In genomic region chr3:49673715-49674490, GRCh38 we compare ENCODE assay signal across 8 cellular contexts. TPM values are rescaled to one million over a fixed set of nuclear protein-coding genes. Genes with fewer than 3 reads are reported as not detected.
DNase-seq lines count a peak whose midpoint lies in the region; ATAC-seq and TF ChIP-seq lines count a peak whose summit lies in the region.

Gene APEH (plus strand): TSS chr3:49674351. CDS start chr3:49674402, 51 bp downstream.

- H4K20me1 ChIP-seq in SU-DHL-6 (ENCODE audit: low read depth, low read length), result no peaks in the 10 kb centered on the region

- H2AFZ ChIP-seq in SU-DHL-6 (ENCODE audit: low read depth, low read length, severe bottlenecking), result peak within 1 kb of the TSS; percentile 23

- H3F3A ChIP-seq in SU-DHL-6 (ENCODE audit: insufficient read depth), result 0 out of 2 replicates have a peak, but pooled peaks cover 5% of the 10 kb centered on the region

- peaks cover 15% of the 10 kb centered on the region for H3K36me3 Mint-ChIP-seq in brain

- 0 out of 2 replicates have a peak, but pooled peaks cover 4% of the 10 kb centered on the region for H3K4me1 ChIP-seq in iPS-20b (ENCODE audit: insufficient read depth, low read length)
- H3K4me1 ChIP-seq in spleen, result peaks cover 10 to 57% (median 24%) of the 10 kb centered on the region in 6 donors

- TF ChIP-seq POLR2A in spleen (IDR thresholded peaks at IDR 0.05), result no peak

- ATAC-seq in GM18517 (IDR thresholded peaks at IDR 0.05; ENCODE audit: unreplicated experiment), result peak; percentile 73
- ATAC-seq in HG03025 (IDR thresholded peaks at IDR 0.05; ENCODE audit: low FRiP score, unreplicated experiment), result peak; percentile 74

- TF ChIP-seq CTCF in SU-DHL-6 (IDR thresholded peaks at IDR 0.05; ENCODE audit: insufficient read depth, low read length, poor library complexity, severe bottlenecking), result no peak
- TF ChIP-seq CTCF in brain (conservative IDR thresholded peaks at IDR 0.05), result peak in 1 of 2 experiments; percentile 8
- peak in 2 of 11 experiments; percentile 26 to 46 for TF ChIP-seq CTCF in spleen (IDR thresholded peaks at IDR 0.05 in 8 of 11, conservative IDR thresholded peaks at IDR 0.05 in 3 of 11)

- H3K9me3 ChIP-seq in SU-DHL-6 (ENCODE audit: insufficient read depth, low read length), result no peaks in the 10 kb centered on the region
- H3K9me3 ChIP-seq in iPS-20b (ENCODE audit: insufficient read depth, low read depth, low read length), result no peaks in the 10 kb centered on the region
- H3K9me3 ChIP-seq in spleen, result no peaks in the 10 kb centered on the region

- H3K79me2 ChIP-seq in SU-DHL-6 (ENCODE audit: insufficient read depth, low read length), result peaks cover 14% of the 10 kb centered on the region; the same call in 1 of the 2 replicates

- no peaks in the 10 kb centered on the region for H3K9me2 ChIP-seq in SU-DHL-6 (replicated peaks; ENCODE audit: insufficient read depth, low read length)

- H3K27me3 Mint-ChIP-seq in brain, result no peaks in the 10 kb centered on the region

- 0 to 1% (median 1%) methylated on average over 40 to 71 of the region's 71 CpGs for WGBS in spleen, 5 donors

- peak within 1 kb of the TSS; percentile 94 for H3K4me2 ChIP-seq in SU-DHL-6 (ENCODE audit: low read depth, low read length, poor library complexity, severe bottlenecking)

- no peaks in the 10 kb centered on the region for H3K9me3 Mint-ChIP-seq in brain

- peaks cover 37% of the 10 kb centered on the region for H3K4me1 Mint-ChIP-seq in brain

- intact Hi-C loops in spleen (cut with DNase I; ENCODE audit: low total_unique reads), result no loop called here

- H3K27ac Mint-ChIP-seq in brain, result peak within 1 kb of the TSS; percentile 96 to 99 (median 98)

- H3K4me3 Mint-ChIP-seq in brain, result peak within 1 kb of the TSS; percentile 90 to 96 (median 93)

- H3K36me3 ChIP-seq in SU-DHL-6 (ENCODE audit: low read length) (no peaks in the 10 kb centered on the region), iPS-20b (ENCODE audit: insufficient read depth, low read depth, low read length) (peaks cover 35% of the 10 kb centered on the region), spleen (peaks cover 0 to 36% (median 32%) of the 10 kb centered on the region in 6 donors)

- peak within 1 kb of the TSS; percentile 84 for H3K27ac ChIP-seq in SU-DHL-6 (ENCODE audit: low read depth, low read length)
- peak within 1 kb of the TSS; percentile 95 for H3K27ac ChIP-seq in iPS-20b (ENCODE audit: low read length)
- peak within 1 kb of the TSS; percentile 93 to 98 (median 94) for H3K27ac ChIP-seq in spleen

- H3K9ac ChIP-seq in SU-DHL-6 (ENCODE audit: low read length) (peak within 1 kb of the TSS; percentile 98), iPS-20b (ENCODE audit: low read depth, low read length) (peak within 1 kb of the TSS; percentile 91)

- DNase-seq in spleen, result peak; percentile 99
- no peak for DNase-seq in hypothalamus (lab: John Stamatoyannopoulos, UW)
- DNase-seq in amygdala (lab: John Stamatoyannopoulos, UW), result no peak

- peak within 1 kb of the TSS; percentile 77 for H3K4me3 ChIP-seq in SU-DHL-6 (ENCODE audit: insufficient read depth, low read length, poor library complexity, severe bottlenecking)
- H3K4me3 ChIP-seq in iPS-20b (ENCODE audit: low read length), result peak within 1 kb of the TSS; percentile 91
- H3K4me3 ChIP-seq in spleen, result peak within 1 kb of the TSS; percentile 73 to 97 (median 88)

- no peaks in the 10 kb centered on the region for H3K27me3 ChIP-seq in SU-DHL-6 (ENCODE audit: low read length)
- no peaks in the 10 kb centered on the region for H3K27me3 ChIP-seq in iPS-20b (ENCODE audit: insufficient read depth, low read length)
- H3K27me3 ChIP-seq in spleen (replicated peaks in 1 of 7), result no peaks in the 10 kb centered on the region

RNA-seq across cellular contexts. Expression of gene APEH, which starts in this region (rescaled TPM):
- 74.0 TPM for polyA plus RNA-seq in brain (ENCODE audit: insufficient read depth, low read depth, low replicate concordance)
- 10 to 100 TPM; 63.1 to 89.5 (median 78.7) TPM for total RNA-seq in spleen
- polyA plus RNA-seq in spleen, result 10 to 100 TPM; 29.6 to 46.0 (median 42.7) TPM
